Comparison of ENCODE assay signal across 16 cellular contexts in genomic region chr2:132270981-132271546, GRCh38.
DNase-seq lines count a peak whose midpoint lies in the region; ATAC-seq and TF ChIP-seq lines count a peak whose summit lies in the region.
"Had no signal": no experiment of that assay in that cellular context is flagged by ENCODE, and none has a peak within 500 bp of the region (broad histone marks: within the 10 kb centered on the region; RNA-seq: fewer than 3 reads in every experiment).

No MANE protein-coding gene starts in this region.

- peak overlapping the region; percentile 57 for H3K4me2 ChIP-seq in DOHH2 (ENCODE audit: low read length)

- H3K4me1 ChIP-seq in DOHH2 (ENCODE audit: control insufficient read depth, low read length) (peaks cover 57% of the 10 kb centered on the region), HEK293 (ENCODE audit: control insufficient read depth, insufficient read depth, low read length) (no peaks in the 10 kb centered on the region), lung (ENCODE audit: control insufficient read depth in 2 of 2, insufficient read depth in 2 of 2, low read length in 2 of 2) (peaks cover 0 to 3% of the 10 kb centered on the region in 2 donors)

- CTCF ChIA-PET in HEK293 (lab: Yijun Ruan, JAX), result no interaction called here

- H3K4me3 ChIP-seq in DOHH2 (ENCODE audit: low read length) (peak overlapping the region; percentile 32), HEK293 (ENCODE audit: low read depth, low read length) (no peak overlapping the region), SK-N-MC (no peak overlapping the region), lung (no peak overlapping the region)
- H3K4me3 ChIP-seq: GM12878, GM23248 had no signal

- H3K36me3 ChIP-seq in DOHH2 (ENCODE audit: control insufficient read depth, low read length) (no peaks in the 10 kb centered on the region), HEK293 (ENCODE audit: control insufficient read depth in 2 of 2, insufficient read depth in 1 of 2, low read length in 2 of 2) (no peaks in the 10 kb centered on the region), SK-N-MC (ENCODE audit: insufficient read depth, low read length) (no peaks in the 10 kb centered on the region), lung (ENCODE audit: control insufficient read depth in 2 of 2, insufficient read depth in 2 of 2, low read length in 2 of 2) (no peaks in the 10 kb centered on the region)

- no peak for TF ChIP-seq CTCF in DOHH2 (IDR thresholded peaks at IDR 0.05; ENCODE audit: low read depth, low read length, poor library complexity, severe bottlenecking)
- no peak for TF ChIP-seq CTCF in HEK293 (tag by site-specific recombination; IDR thresholded peaks at IDR 0.05)
- no peak for TF ChIP-seq CTCF in lung (IDR thresholded peaks at IDR 0.05; ENCODE audit: control extremely low read depth, extremely low read depth)

- ATAC-seq in lung (ENCODE audit: insufficient read depth, low FRiP score), result no peak
- no peak for ATAC-seq in HG02981 (IDR thresholded peaks at IDR 0.05; ENCODE audit: unreplicated experiment)
- ATAC-seq: GM12878 had no signal

- no peaks in the 10 kb centered on the region for H3K9me2 ChIP-seq in DOHH2 (replicated peaks; ENCODE audit: control insufficient read depth, low read length)

- DNase-seq in SK-N-MC (ENCODE audit: low read depth, low spot score) (no peak), lung (ENCODE audit: low spot score) (peak; percentile 2), DMS53 (lab: John Stamatoyannopoulos, UW) (no peak), HCEC 1CT (no peak)
- DNase-seq: CD4-positive, alpha-beta T cell; GM23248; HFFc6; NCI-H1436 treated with DMSO at 0.1 percent for 48 hours; NCI-H2081; NCI-H510A; Right ventricle myocardium superior; SW 1271 had no signal

- H3F3A ChIP-seq in DOHH2 (ENCODE audit: control insufficient read depth, insufficient read depth), result no peaks in the 10 kb centered on the region

- POLR2A ChIA-PET in HEK293 (lab: Yijun Ruan, JAX), result no interaction called here

- no peaks in the 10 kb centered on the region for H3K27me3 ChIP-seq in DOHH2 (ENCODE audit: control insufficient read depth, low read length)
- no peaks in the 10 kb centered on the region for H3K27me3 ChIP-seq in lung (ENCODE audit: control insufficient read depth, insufficient read depth)

- no peaks in the 10 kb centered on the region for H4K20me1 ChIP-seq in DOHH2 (ENCODE audit: control insufficient read depth, insufficient read depth, low read depth, low read length)

- H3K9me3 ChIP-seq in DOHH2 (ENCODE audit: control insufficient read depth, insufficient read depth, low read length), result 0 out of 2 replicates have a peak, but pooled peaks cover 8% of the 10 kb centered on the region
- H3K9me3 ChIP-seq in HEK293 (ENCODE audit: control insufficient read depth, insufficient read depth, low read depth, low read length), result no peaks in the 10 kb centered on the region
- no peaks in the 10 kb centered on the region for H3K9me3 ChIP-seq in SK-N-MC (ENCODE audit: low read depth, low read length)
- H3K9me3 ChIP-seq in lung (ENCODE audit: control insufficient read depth in 2 of 2, insufficient read depth in 1 of 2, low read length in 1 of 2), result no peaks in the 10 kb centered on the region

- peak overlapping the region; percentile 15 for H3K9ac ChIP-seq in SK-N-MC (ENCODE audit: insufficient read length)
- H3K9ac ChIP-seq: GM23248 had no signal

- H3K79me2 ChIP-seq in DOHH2 (ENCODE audit: control insufficient read depth, low read length), result no peaks in the 10 kb centered on the region

- H3K27ac ChIP-seq in DOHH2 (ENCODE audit: low read depth, low read length) (peak overlapping the region; percentile 40; the same call in 1 of the 2 replicates), HEK293 (ENCODE audit: extremely low read depth, low read depth, low read length) (no peak overlapping the region), SK-N-MC (no peak overlapping the region), lung (ENCODE audit: low read depth in 1 of 2, low read length in 1 of 2) (no peak overlapping the region)
- H3K27ac ChIP-seq: GM23248 had no signal

TF ChIP-seq in HEK293, 187 proteins besides CTCF, POLR2A, EP300 and RAD21:
- peak; percentile 43; the same call in 1 of the 2 replicates for TF ChIP-seq ZNF366 (tag by site-specific recombination; conservative IDR thresholded peaks at IDR 0.05)
- TF ChIP-seq ZNF645 (tag by site-specific recombination; IDR thresholded peaks at IDR 0.05), result no peak
- peak; percentile 92 for TF ChIP-seq PRDM1 (tag by site-specific recombination; IDR thresholded peaks at IDR 0.05)
- TF ChIP-seq ZNF596 (tag by site-specific recombination; IDR thresholded peaks at IDR 0.05), result peak; percentile 88
- TF ChIP-seq ZFP37 (tag by site-specific recombination; IDR thresholded peaks at IDR 0.05), result no peak
